In genomic region chrX:71254092-71254941, GRCh38 we compare ENCODE assay signal across 8 cellular contexts. TPM values are rescaled to one million over a fixed set of nuclear protein-coding genes. Genes with fewer than 3 reads are reported as not detected.
DNase-seq lines count a peak whose midpoint lies in the region; ATAC-seq lines count a peak whose summit lies in the region.

Gene ZMYM3, minus strand, starts transcription at chrX:71254140. Its CDS starts 885 bp downstream, at chrX:71253255.

- DNase-seq in COLO668 (lab: John Stamatoyannopoulos, UW; ENCODE audit: unreplicated experiment) (peak; percentile 91), HT1080 (ENCODE audit: low read depth) (peak; percentile 85), lung microvascular endothelial cell (ENCODE audit: low read depth in 2 of 2) (peak; percentile 87 to 89)
- peak; percentile 66 for DNase-seq in NK-92 treated with Interleukin-12 subunit alpha and Interleukin-12 subunit beta, amount 100 ng/mL, for 24 hours (lab: John Stamatoyannopoulos, UW)
- DNase-seq in activated CD8-positive, alpha-beta memory T cell treated with anti-CD3 and anti-CD28 coated beads for 24 hours, result peak; percentile 86
- peak; percentile 71 for DNase-seq in effector CD4-positive, alpha-beta T cell
- peak; percentile 43 to 72 (median 57) for DNase-seq in stimulated activated CD4-positive, alpha-beta T cell treated with anti-CD3 and anti-CD28 coated beads, TNF-alpha, amount 100 ng/mL, for 24 hours (ENCODE audit: low read depth in 3 of 3)

- ATAC-seq in GM21360 (IDR thresholded peaks at IDR 0.05; ENCODE audit: unreplicated experiment), result peak; percentile 55

RNA-seq across cellular contexts. Expression of gene ZMYM3, which starts in this region (rescaled TPM):
- 17.8 and 23.8 TPM in 2 replicates for total RNA-seq in HT1080 (2014; rRNA removed; shearing (Covaris generic))
- polyA plus RNA-seq in HT1080 (2015; cell fraction: cytosol; rRNA removed), result 11.9 and 14.0 TPM in 2 replicates
- polyA plus RNA-seq in HT1080 (2015; cell fraction: nucleus; rRNA removed), result 40.0 and 48.6 TPM in 2 replicates
- 7.9 and 8.5 TPM in 2 replicates for total RNA-seq in lung microvascular endothelial cell

Comparison
In these comparisons a context has a peak if more than half of its experiments do, and no peak if none do; other contexts are left out.
1. Peak in every context shown above with its lines: DNase-seq and ATAC-seq.